In genomic region chr6:111753573-111753972, GRCh38 we compare ENCODE assay signal across 15 cellular contexts.
A peak's percentile ranks its signal among the peaks of the same experiment; 100 is the strongest.
DNase-seq lines count a peak whose midpoint lies in the region; ATAC-seq and TF ChIP-seq lines count a peak whose summit lies in the region.
"Had no signal": no experiment of that assay in that cellular context is flagged by ENCODE, and none has a peak within 500 bp of the region (broad histone marks: within the 10 kb centered on the region; RNA-seq: fewer than 3 reads in every experiment).

No MANE protein-coding gene starts in this region.

- peaks cover 62% of the 10 kb centered on the region for H3K36me3 Mint-ChIP-seq in CD8-positive, alpha-beta T cell
- H3K36me3 Mint-ChIP-seq in IgD-negative memory B cell = no peaks in the 10 kb centered on the region
- H3K36me3 Mint-ChIP-seq in dendritic cell treated with granulocyte-macrophage colony-stimulating factor and Interleukin-4, amounts not matched to agents 40 ng/mL and 50 ng/mL, for 4 days (ENCODE audit: low read depth) = no peaks in the 10 kb centered on the region

- peaks cover 93% of the 10 kb centered on the region for H3K4me1 ChIP-seq in CD8-positive, alpha-beta T cell (ENCODE audit: insufficient read depth, low read length)
- H3K4me1 ChIP-seq in skeletal muscle tissue (ENCODE audit: control insufficient read depth in 3 of 3, insufficient read depth in 3 of 3, low read length in 3 of 3) = peaks cover 0 to 7% (median 2%) of the 10 kb centered on the region in 3 donors

- no peaks in the 10 kb centered on the region for H3K27me3 ChIP-seq in CD8-positive, alpha-beta T cell (ENCODE audit: insufficient read depth, low read length)
- H3K27me3 ChIP-seq in skeletal muscle tissue (ENCODE audit: control insufficient read depth in 3 of 3, insufficient read depth in 3 of 3, low read length in 3 of 3) = no peaks in the 10 kb centered on the region

- H3K27ac ChIP-seq in CD8-positive, alpha-beta T cell (ENCODE audit: low read depth, low read length) = peak overlapping the region; percentile 0
- H3K27ac ChIP-seq in skeletal muscle tissue (ENCODE audit: low read depth, low read length) = peak overlapping the region; percentile 33
- H3K27ac ChIP-seq: HL-60 had no signal

- TF ChIP-seq CTCF in CD8-positive, alpha-beta T cell (IDR thresholded peaks at IDR 0.05) = no peak

- H3K9me3 Mint-ChIP-seq in CD8-positive, alpha-beta T cell = no peaks in the 10 kb centered on the region
- no peaks in the 10 kb centered on the region for H3K9me3 Mint-ChIP-seq in IgD-negative memory B cell
- H3K9me3 Mint-ChIP-seq in dendritic cell treated with granulocyte-macrophage colony-stimulating factor and Interleukin-4, amounts not matched to agents 40 ng/mL and 50 ng/mL, for 4 days = no peaks in the 10 kb centered on the region

- no peaks in the 10 kb centered on the region for H3K27me3 Mint-ChIP-seq in CD8-positive, alpha-beta T cell (ENCODE audit: low read depth)
- H3K27me3 Mint-ChIP-seq in IgD-negative memory B cell = no peaks in the 10 kb centered on the region
- H3K27me3 Mint-ChIP-seq in dendritic cell treated with granulocyte-macrophage colony-stimulating factor and Interleukin-4, amounts not matched to agents 40 ng/mL and 50 ng/mL, for 4 days = no peaks in the 10 kb centered on the region

- H3K4me3 Mint-ChIP-seq in CD8-positive, alpha-beta T cell = peak overlapping the region; percentile 80
- H3K4me3 Mint-ChIP-seq in IgD-negative memory B cell = no peak overlapping the region
- no peak overlapping the region for H3K4me3 Mint-ChIP-seq in dendritic cell treated with granulocyte-macrophage colony-stimulating factor and Interleukin-4, amounts not matched to agents 40 ng/mL and 50 ng/mL, for 4 days

- ATAC-seq in CD8-positive, alpha-beta T cell = no peak

- no peaks in the 10 kb centered on the region for H3K36me3 ChIP-seq in CD8-positive, alpha-beta T cell (ENCODE audit: insufficient read depth, low read length)
- no peaks in the 10 kb centered on the region for H3K36me3 ChIP-seq in skeletal muscle tissue (ENCODE audit: control insufficient read depth in 3 of 3, insufficient read depth in 3 of 3, low read length in 3 of 3)
- H3K36me3 ChIP-seq: HAP-1 had no signal

- H3K9ac ChIP-seq in skeletal muscle tissue (ENCODE audit: low read depth in 1 of 3, low read length in 3 of 3) = no peak overlapping the region

- no peak overlapping the region for H3K4me3 ChIP-seq in CD8-positive, alpha-beta T cell (ENCODE audit: low read depth, low read length)
- H3K4me3 ChIP-seq in skeletal muscle tissue (ENCODE audit: low read length in 3 of 3) = no peak overlapping the region
- H3K4me3 ChIP-seq: HAP-1 had no signal

- POLR2A ChIA-PET in CD8-positive, alpha-beta T cell (lab: Charles Lee) = interaction anchor here (1.0 to 2.7 kb wide), 7 partner anchors 9 to 239 kb away, joined by 3 to 8 read pairs (median 4); no protein-coding TSS in a partner anchor

- CTCF ChIA-PET in CD8-positive, alpha-beta T cell (lab: Charles Lee) = interaction anchor here (0.6 to 3.2 kb wide), 10 partner anchors 9 to 290 kb away, joined by 3 to 13 read pairs (median 4); partner anchors contain the start of gene FYN

- intact Hi-C loops in CD8-positive, alpha-beta T cell (cut with DNase I, micrococcal nuclease) = no loop called here
- intact Hi-C loops in dendritic cell treated with granulocyte-macrophage colony-stimulating factor and Interleukin-4, amounts not matched to agents 40 ng/mL and 50 ng/mL, for 4 days (cut with micrococcal nuclease) = no loop called here

- DNase-seq in CD8-positive, alpha-beta T cell = no peak
- DNase-seq in nucleus accumbens (lab: John Stamatoyannopoulos, UW) (no peak), GOT3 (lab: John Stamatoyannopoulos, UW) (no peak)
- DNase-seq in stimulated activated naive CD4-positive, alpha-beta T cell (lab: John Stamatoyannopoulos, UW) = no peak
- DNase-seq: cortex of kidney; GDM1; midbrain; NCI-H1930; stimulated activated CD4-positive, alpha-beta T cell treated with anti-CD3 and anti-CD28 coated beads, Interleukin-2, amount 100 ng/mL, for 48 hours; T1000 had no signal

- no peaks in the 10 kb centered on the region for H3K9me3 ChIP-seq in CD8-positive, alpha-beta T cell (ENCODE audit: low read length)
- no peaks in the 10 kb centered on the region for H3K9me3 ChIP-seq in skeletal muscle tissue (ENCODE audit: control insufficient read depth in 3 of 3, low read length in 3 of 3)
- H3K9me3 ChIP-seq: HAP-1 had no signal

- H3K4me1 Mint-ChIP-seq in CD8-positive, alpha-beta T cell (ENCODE audit: low read depth) = peaks cover 92% of the 10 kb centered on the region
- peaks cover 32 to 54% (median 39%) of the 10 kb centered on the region in 3 donors for H3K4me1 Mint-ChIP-seq in IgD-negative memory B cell
- peaks cover 15% of the 10 kb centered on the region for H3K4me1 Mint-ChIP-seq in dendritic cell treated with granulocyte-macrophage colony-stimulating factor and Interleukin-4, amounts not matched to agents 40 ng/mL and 50 ng/mL, for 4 days (ENCODE audit: low read depth)

- H3K27ac Mint-ChIP-seq in CD8-positive, alpha-beta T cell = peak overlapping the region; percentile 94
- H3K27ac Mint-ChIP-seq in IgD-negative memory B cell = peak overlapping the region in 2 of 3 donors; percentile 14 to 19
- peak overlapping the region; percentile 25 for H3K27ac Mint-ChIP-seq in dendritic cell treated with granulocyte-macrophage colony-stimulating factor and Interleukin-4, amounts not matched to agents 40 ng/mL and 50 ng/mL, for 4 days

Comparison
In these comparisons a context has a peak if more than half of its experiments do, and no peak if none do; other contexts are left out.
1. H3K27ac Mint-ChIP-seq: peak in every context shown above with its lines; median percentile 94 in CD8-positive, alpha-beta T cell; 25 in dendritic cell treated with granulocyte-macrophage colony-stimulating factor and Interleukin-4, amounts not matched to agents 40 ng/mL and 50 ng/mL, for 4 days; 16 in IgD-negative memory B cell.